ENCODE assay signal across 10 cellular contexts in genomic region chr12:106682594-106683234, GRCh38.
DNase-seq lines count a peak whose midpoint lies in the region; ATAC-seq, FAIRE-seq and TF ChIP-seq lines count a peak whose summit lies in the region.
"Had no signal": no experiment of that assay in that cellular context is flagged by ENCODE, and none has a peak within 500 bp of the region (broad histone marks: within the 10 kb centered on the region; RNA-seq: fewer than 3 reads in every experiment).

No MANE protein-coding gene starts in this region.

- ATAC-seq in aorta (ENCODE audit: low FRiP score) (no peak), HG02970 (IDR thresholded peaks at IDR 0.05; ENCODE audit: low FRiP score, unreplicated experiment) (no peak)

- no peaks in the 10 kb centered on the region for H3K36me3 ChIP-seq in aorta (ENCODE audit: control insufficient read depth in 1 of 2, insufficient read depth in 2 of 2, low read length in 1 of 2)

- no peaks in the 10 kb centered on the region for H3K4me1 Mint-ChIP-seq in type B pancreatic cell (ENCODE audit: unreplicated experiment)

- peak; percentile 41; the same call in 1 of the 2 replicates for TF ChIP-seq CTCF in LNCAP (IDR thresholded peaks at IDR 0.05)
- TF ChIP-seq CTCF in type B pancreatic cell (conservative IDR thresholded peaks at IDR 0.05), result no peak

- no peak overlapping the region for H3K27ac ChIP-seq in aorta (ENCODE audit: low read depth in 1 of 2, low read length in 2 of 2)
- H3K27ac ChIP-seq: VCaP had no signal

- H3K4me1 ChIP-seq in aorta (ENCODE audit: control insufficient read depth in 1 of 2, insufficient read depth in 2 of 2, low read length in 2 of 2), result no peaks in the 10 kb centered on the region

- no peak overlapping the region for H3K4me3 ChIP-seq in aorta (ENCODE audit: low read length in 2 of 2)

- H3K27me3 ChIP-seq in aorta (ENCODE audit: control insufficient read depth in 1 of 2, insufficient read depth in 2 of 2, low read length in 1 of 2), result peaks cover 0 to 1% of the 10 kb centered on the region in 2 donors

- H3K36me3 Mint-ChIP-seq in type B pancreatic cell, result no peaks in the 10 kb centered on the region

- DNase-seq in EL (peak; percentile 14), cerebellar cortex (ENCODE audit: low spot score) (peak; percentile 10), lung microvascular endothelial cell (ENCODE audit: low read depth in 2 of 2) (peak; percentile 50 to 53), aorta (no peak), GM12891 (ENCODE audit: insufficient read length, low spot score) (no peak), type B pancreatic cell (ENCODE audit: extremely low spot score, unreplicated experiment) (no peak)
- DNase-seq: MV-4-11 had no signal

- no peak overlapping the region for H3K4me3 Mint-ChIP-seq in type B pancreatic cell

- TF ChIP-seq POLR2A in GM12891 (IDR thresholded peaks at IDR 0.05; ENCODE audit: low read depth, low read length), result no peak

- no peaks in the 10 kb centered on the region for H3K9me3 ChIP-seq in aorta (ENCODE audit: control insufficient read depth, low read length)

- 68 to 71% methylated on average over 4 of the region's 4 CpGs for WGBS in aorta, 2 donors

- H3K27ac Mint-ChIP-seq in type B pancreatic cell, result no peak overlapping the region

- no peaks in the 10 kb centered on the region for H3K27me3 Mint-ChIP-seq in type B pancreatic cell

- H3K9me3 Mint-ChIP-seq in type B pancreatic cell, result no peaks in the 10 kb centered on the region

- intact Hi-C loops in aorta (cut with DNase I), result no loop called here

- no peak for FAIRE-seq in GM12891 (lab: Jason Lieb, UNC)

TF ChIP-seq in GM12891, 5 proteins besides CTCF, POLR2A, EP300 and RAD21:
- no peak for TF ChIP-seq TAF1 (IDR thresholded peaks at IDR 0.05; ENCODE audit: low read depth, low read length)
- no peak for TF ChIP-seq SPI1 (IDR thresholded peaks at IDR 0.05; ENCODE audit: low read depth, low read length)
- no peak for TF ChIP-seq POU2F2 (IDR thresholded peaks at IDR 0.05; ENCODE audit: low read depth, low read length)
- TF ChIP-seq POLR2AphosphoS5 (IDR thresholded peaks at IDR 0.05; ENCODE audit: low read depth, low read length), result no peak
- no peak for TF ChIP-seq PAX5 (IDR thresholded peaks at IDR 0.05; ENCODE audit: insufficient read depth, low read length, severe bottlenecking)

Comparison
In these comparisons a context has a peak if more than half of its experiments do, and no peak if none do; other contexts are left out.
1. DNase-seq: peak in EL (single experiment), cerebellar cortex (single experiment) and lung microvascular endothelial cell (2 of 2); none in aorta (0 of 2), GM12891 (single experiment) and type B pancreatic cell (single experiment).